Comparison of ENCODE assay signal across 18 cellular contexts in the genomic region with DNA sequence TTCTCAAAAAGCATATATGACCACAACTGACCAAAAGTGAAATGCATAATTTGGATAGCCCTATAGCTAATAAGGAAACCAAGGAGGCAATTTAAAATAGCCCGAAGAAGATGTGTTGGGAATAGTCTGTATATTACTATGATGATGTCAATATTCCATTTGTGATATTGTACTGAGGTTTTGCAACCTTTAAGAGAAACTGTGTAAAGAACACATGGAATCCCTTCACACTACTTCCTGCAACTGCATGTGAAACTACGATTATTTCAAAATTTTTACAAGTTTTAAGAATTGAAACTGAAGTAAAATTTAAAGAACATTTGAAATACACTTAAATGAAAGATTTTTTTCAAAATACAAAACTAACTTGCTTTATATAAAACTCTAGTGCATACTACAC.
"Had no signal": no experiment of that assay in that cellular context is flagged by ENCODE, and none has a peak within 500 bp of the region (broad histone marks: within the 10 kb centered on the region; RNA-seq: fewer than 3 reads in every experiment).

No MANE protein-coding gene starts in this region.

- H3K4me3 Mint-ChIP-seq: naive thymus-derived CD8-positive, alpha-beta T cell; type B pancreatic cell had no signal

- ATAC-seq: left lobe of liver; mucosa of descending colon; naive thymus-derived CD8-positive, alpha-beta T cell; stimulated activated naive CD8-positive, alpha-beta T cell treated with anti-CD3 and anti-CD28 coated beads, Interleukin-15, Interleukin-2, amounts not matched to agents 100 U/mL and 50 U/mL, for 24 hours had no signal

- H3K4me1 ChIP-seq: esophagus squamous epithelium, gastroesophageal sphincter, right atrium auricular region, suprapubic skin, thyroid gland, vagina had no signal

- H3K27ac ChIP-seq: esophagus squamous epithelium, gastroesophageal sphincter, right atrium auricular region, sigmoid colon, skin epidermis, suprapubic skin, thyroid gland, vagina had no signal

- H3K27ac Mint-ChIP-seq: type B pancreatic cell had no signal

- DNase-seq: dermis blood vessel endothelial cell; esophagus squamous epithelium; foreskin fibroblast; glutamatergic neuron; islet precursor cell; mucosa of descending colon; naive thymus-derived CD8-positive, alpha-beta T cell; sigmoid colon; stimulated activated CD4-positive, alpha-beta T cell treated with anti-CD3 and anti-CD28 coated beads, Interleukin-2, amount 100 ng/mL, for 48 hours; stimulated activated naive CD8-positive, alpha-beta T cell treated with anti-CD3 and anti-CD28 coated beads, Interleukin-15, Interleukin-2, amounts not matched to agents 100 U/mL and 50 U/mL, for 24 hours; thyroid gland had no signal

- H3K4me3 ChIP-seq: esophagus squamous epithelium, gastroesophageal sphincter, mucosa of descending colon, right atrium auricular region, sigmoid colon, skin epidermis, suprapubic skin, thyroid gland, vagina had no signal

- H3K9me3 ChIP-seq: esophagus squamous epithelium, gastroesophageal sphincter, mucosa of descending colon, right atrium auricular region, sigmoid colon, suprapubic skin, thyroid gland, vagina had no signal

- H3K27me3 ChIP-seq: esophagus squamous epithelium, gastroesophageal sphincter, right atrium auricular region, sigmoid colon, suprapubic skin, thyroid gland, vagina had no signal

- H3K27me3 Mint-ChIP-seq: type B pancreatic cell had no signal

- H3K36me3 ChIP-seq: esophagus squamous epithelium, gastroesophageal sphincter, right atrium auricular region, sigmoid colon, suprapubic skin, thyroid gland, vagina had no signal
